In the genomic region with DNA sequence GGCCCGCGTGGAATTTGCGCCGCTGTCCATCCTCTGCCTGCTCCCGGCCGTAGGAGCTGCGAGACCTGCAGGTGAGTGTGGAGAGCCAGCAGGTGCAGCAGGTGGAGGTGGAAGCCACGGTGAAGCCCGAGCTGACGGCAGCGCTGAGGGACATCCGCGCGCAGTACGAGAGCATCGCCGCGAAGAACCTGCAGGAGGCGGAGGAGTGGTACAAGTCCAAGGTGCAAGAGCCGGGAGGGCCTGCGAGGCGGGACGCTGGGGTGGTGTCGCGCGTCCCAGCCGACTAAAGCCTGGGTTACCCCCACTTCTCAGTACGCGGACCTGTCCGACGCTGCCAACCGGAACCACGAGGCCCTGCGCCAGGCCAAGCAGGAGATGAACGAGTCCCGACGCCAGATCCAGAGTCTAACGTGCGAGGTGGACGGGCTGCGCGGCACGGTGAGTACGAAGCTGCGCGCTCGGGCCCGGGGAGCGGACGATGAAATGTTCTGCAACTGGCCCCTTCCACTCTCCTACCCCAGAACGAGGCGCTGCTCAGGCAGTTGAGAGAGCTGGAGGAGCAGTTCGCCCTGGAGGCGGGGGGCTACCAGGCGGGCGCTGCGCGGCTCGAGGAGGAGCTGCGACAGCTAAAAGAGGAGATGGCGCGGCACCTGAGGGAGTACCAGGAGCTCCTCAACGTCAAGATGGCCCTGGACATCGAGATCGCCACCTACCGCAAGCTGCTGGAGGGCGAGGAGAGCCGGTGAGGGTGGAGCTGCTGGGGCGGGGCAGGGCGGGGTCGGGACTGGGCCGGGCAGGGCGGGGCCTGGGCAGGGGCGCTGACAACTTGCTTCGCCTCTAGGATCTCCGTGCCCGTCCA, we compare ENCODE assay signal across 8 cellular contexts. TPM values are rescaled to one million over a fixed set of nuclear protein-coding genes. Genes with fewer than 3 reads are reported as not detected.
DNase-seq lines count a peak whose midpoint lies in the region; ATAC-seq and TF ChIP-seq lines count a peak whose summit lies in the region.

No MANE protein-coding gene starts in this region.

- H3K27me3 ChIP-seq in foreskin keratinocyte (peaks cover 59% of the 10 kb centered on the region), skeletal muscle tissue (ENCODE audit: control insufficient read depth in 3 of 3, insufficient read depth in 3 of 3, low read length in 3 of 3) (peaks cover 42 to 51% (median 43%) of the 10 kb centered on the region in 3 donors)

- no peak for TF ChIP-seq CTCF in GM12864 (IDR thresholded peaks at IDR 0.05; ENCODE audit: low read depth, low read length, missing control alignments)
- TF ChIP-seq CTCF in foreskin keratinocyte (conservative IDR thresholded peaks at IDR 0.05), result peak; percentile 17

- DNase-seq in GM12864 (ENCODE audit: low read depth) (no peak), NCI-H146 treated with DMSO at 0.1 percent for 48 hours (lab: John Stamatoyannopoulos, UW; ENCODE audit: unreplicated experiment) (peak; percentile 83), foreskin keratinocyte (peak in 1 of 2 donors; percentile 14)
- peak; percentile 77 for DNase-seq in activated CD4-positive, alpha-beta T cell treated with anti-CD3 and anti-CD28 coated beads, Interleukin-2, amount 10 ng/mL, durations not matched to agents 24 days and 14 days

- H3K27ac ChIP-seq in foreskin keratinocyte, result no peak overlapping the region
- no peak overlapping the region for H3K27ac ChIP-seq in skeletal muscle tissue (ENCODE audit: low read depth, low read length)

- peak overlapping the region in 1 of 3 donors; percentile 3 for H3K9ac ChIP-seq in skeletal muscle tissue (ENCODE audit: low read depth in 1 of 3, low read length in 3 of 3)

- H3K36me3 Mint-ChIP-seq in activated CD4-positive, alpha-beta T cell treated with anti-CD3 and anti-CD28 coated beads, Interleukin-2, amount 10 ng/mL, durations not matched to agents 24 days and 14 days (ENCODE audit: low read depth), result no peaks in the 10 kb centered on the region

- no peaks in the 10 kb centered on the region for H3K9me3 Mint-ChIP-seq in activated CD4-positive, alpha-beta T cell treated with anti-CD3 and anti-CD28 coated beads, Interleukin-2, amount 10 ng/mL, durations not matched to agents 24 days and 14 days

- ATAC-seq in foreskin keratinocyte (peak; percentile 35), HG03469 (IDR thresholded peaks at IDR 0.05; ENCODE audit: unreplicated experiment) (no peak), GM19467 (IDR thresholded peaks at IDR 0.05; ENCODE audit: unreplicated experiment) (no peak), HG02759 (IDR thresholded peaks at IDR 0.05; ENCODE audit: unreplicated experiment) (no peak)

- H3K4me3 Mint-ChIP-seq in activated CD4-positive, alpha-beta T cell treated with anti-CD3 and anti-CD28 coated beads, Interleukin-2, amount 10 ng/mL, durations not matched to agents 24 days and 14 days, result peak overlapping the region; percentile 75

- H3K9me3 ChIP-seq in skeletal muscle tissue (ENCODE audit: control insufficient read depth in 3 of 3, low read length in 3 of 3), result no peaks in the 10 kb centered on the region

- H3K27ac Mint-ChIP-seq in activated CD4-positive, alpha-beta T cell treated with anti-CD3 and anti-CD28 coated beads, Interleukin-2, amount 10 ng/mL, durations not matched to agents 24 days and 14 days, result no peak overlapping the region

- H3K4me1 Mint-ChIP-seq in activated CD4-positive, alpha-beta T cell treated with anti-CD3 and anti-CD28 coated beads, Interleukin-2, amount 10 ng/mL, durations not matched to agents 24 days and 14 days, result peaks cover 27% of the 10 kb centered on the region

- H3K27me3 Mint-ChIP-seq in activated CD4-positive, alpha-beta T cell treated with anti-CD3 and anti-CD28 coated beads, Interleukin-2, amount 10 ng/mL, durations not matched to agents 24 days and 14 days, result peaks cover 58% of the 10 kb centered on the region

- no peaks in the 10 kb centered on the region for H3K36me3 ChIP-seq in skeletal muscle tissue (ENCODE audit: control insufficient read depth in 3 of 3, insufficient read depth in 3 of 3, low read length in 3 of 3)

- H3K4me1 ChIP-seq in foreskin keratinocyte, result no peaks in the 10 kb centered on the region
- H3K4me1 ChIP-seq in skeletal muscle tissue (ENCODE audit: control insufficient read depth in 3 of 3, insufficient read depth in 3 of 3, low read length in 3 of 3), result peaks cover 10 to 14% (median 12%) of the 10 kb centered on the region in 3 donors

- peak overlapping the region; percentile 34 for H3K4me3 ChIP-seq in GM12864 (ENCODE audit: low read depth, low read length)
- H3K4me3 ChIP-seq in skeletal muscle tissue (ENCODE audit: low read length in 3 of 3), result peak overlapping the region; percentile 43 to 54 (median 51)

- intact Hi-C loops in activated CD4-positive, alpha-beta T cell treated with anti-CD3 and anti-CD28 coated beads, Interleukin-2, amount 10 ng/mL, durations not matched to agents 24 days and 14 days (cut with micrococcal nuclease), result loop anchor here (1.0 kb wide), 3 partner anchors 9 to 40 kb away; a partner anchor contains a TSS

RNA-seq across cellular contexts. Expression of a gene that starts 2.1 kb away (rescaled TPM):
- total RNA-seq in activated CD4-positive, alpha-beta T cell treated with anti-CD3 and anti-CD28 coated beads, Interleukin-2, amount 10 ng/mL, durations not matched to agents 24 days and 14 days, result 0.23 TPM in 1 of 2 replicates, not detected in the other
- total RNA-seq in foreskin keratinocyte (0.34 TPM in 1 of 2 replicates, not detected in the other), skeletal muscle tissue (2.6 TPM)
- polyA plus RNA-seq in foreskin keratinocyte, result 0.04 TPM in 1 of 2 replicates, not detected in the other

RNA-seq across cellular contexts. Expression of a gene that starts 26.0 kb away (rescaled TPM):
- total RNA-seq in activated CD4-positive, alpha-beta T cell treated with anti-CD3 and anti-CD28 coated beads, Interleukin-2, amount 10 ng/mL, durations not matched to agents 24 days and 14 days, result 49.9 and 51.6 TPM in 2 replicates
- total RNA-seq in foreskin keratinocyte, result 36.3 and 46.3 TPM in 2 replicates
- polyA plus RNA-seq in foreskin keratinocyte, result 41.2 and 59.7 TPM in 2 replicates
- total RNA-seq in skeletal muscle tissue, result 3.1 TPM

RNA-seq across cellular contexts. Expression of a gene that starts 32.2 kb away (rescaled TPM):
- 286 and 305 TPM in 2 replicates for total RNA-seq in activated CD4-positive, alpha-beta T cell treated with anti-CD3 and anti-CD28 coated beads, Interleukin-2, amount 10 ng/mL, durations not matched to agents 24 days and 14 days
- 1,116 and 1,321 TPM in 2 replicates for total RNA-seq in foreskin keratinocyte
- polyA plus RNA-seq in foreskin keratinocyte, result 1,211 and 1,475 TPM in 2 replicates
- 34.4 TPM for total RNA-seq in skeletal muscle tissue

RNA-seq across cellular contexts. Expression of a gene that starts 39.9 kb away (rescaled TPM):
- total RNA-seq in activated CD4-positive, alpha-beta T cell treated with anti-CD3 and anti-CD28 coated beads, Interleukin-2, amount 10 ng/mL, durations not matched to agents 24 days and 14 days, result not detected in 2 replicates
- total RNA-seq in foreskin keratinocyte, result 0.28 and 0.34 TPM in 2 replicates
- polyA plus RNA-seq in foreskin keratinocyte, result 0.29 and 0.48 TPM in 2 replicates
- total RNA-seq in skeletal muscle tissue, result not detected

RNA-seq across cellular contexts. Expression of a gene that starts 49.6 kb away (rescaled TPM):
- not detected in 2 replicates for total RNA-seq in activated CD4-positive, alpha-beta T cell treated with anti-CD3 and anti-CD28 coated beads, Interleukin-2, amount 10 ng/mL, durations not matched to agents 24 days and 14 days
- total RNA-seq in foreskin keratinocyte, result 0.04 TPM in 1 of 2 replicates, not detected in the other
- not detected in 2 replicates for polyA plus RNA-seq in foreskin keratinocyte
- total RNA-seq in skeletal muscle tissue, result not detected
